Comparison of ENCODE assay signal across 9 cellular contexts in genomic region chr4:3041192-3042142, GRCh38. TPM values are rescaled to one million over a fixed set of nuclear protein-coding genes. Genes with fewer than 3 reads are reported as not detected.
DNase-seq lines count a peak whose midpoint lies in the region; ATAC-seq, FAIRE-seq and TF ChIP-seq lines count a peak whose summit lies in the region.
"Had no signal": no experiment of that assay in that cellular context is flagged by ENCODE, and none has a peak within 500 bp of the region (broad histone marks: within the 10 kb centered on the region; RNA-seq: fewer than 3 reads in every experiment).

No MANE protein-coding gene starts in this region.

- peak; percentile 38 to 44 for ATAC-seq in CD4-positive, CD25-positive, alpha-beta regulatory T cell (ENCODE audit: low read depth in 2 of 2)
- ATAC-seq in T-cell (replicated peaks in 1 of 4) = peak; percentile 51 to 75 (median 61)
- no peak for ATAC-seq in K562
- ATAC-seq in stimulated activated memory B cell treated with anti-CD40 and anti-IgM and Interleukin-4, amounts not matched to agents 10 μg/mL and 1 μg/mL and 100 μg/mL, for 72 hours = peak; percentile 70
- ATAC-seq in HG02588 (IDR thresholded peaks at IDR 0.05; ENCODE audit: unreplicated experiment) = no peak

- H3K4ac ChIP-seq in H9 (ENCODE audit: low read depth, low read length) = no peak overlapping the region

- whole genome bisulfite sequencing in H9 (ENCODE audit: extremely low coverage, insufficient read length, low lambda C conversion rate) = no CpG with 5 or more reads among the region's 57 CpGs
- WGBS in K562 (ENCODE audit: insufficient coverage, low coverage, missing lambda C conversion rate) = 19% methylated on average over 57 of the region's 57 CpGs

- H2BK120ac ChIP-seq in H9 (ENCODE audit: low read depth, low read length, poor library complexity, severe bottlenecking) = no peak overlapping the region

- no peak overlapping the region for H4K8ac ChIP-seq in H9 (replicated peaks; ENCODE audit: insufficient read length, low read depth, low read length)

- H3T11ph ChIP-seq in H9 (ENCODE audit: low read length) = no peak overlapping the region

- no peak overlapping the region for H2AK5ac ChIP-seq in H9 (ENCODE audit: insufficient read length, low read length)

- H3K56ac ChIP-seq in H9 (ENCODE audit: insufficient read length, low read depth, low read length) = no peak overlapping the region

- CTCF ChIA-PET in T-cell (lab: Charles Lee) (interaction anchor here in 1 of 2 donors (0.5 to 1.7 kb wide), 3 partner anchors 12 to 81 kb away, joined by 3 to 6 read pairs (median 4); no protein-coding TSS in a partner anchor), K562 (lab: Yijun Ruan, JAX; ENCODE audit: low intra/inter-chr PET ratio) (no interaction called here)

- POLR2A ChIA-PET in T-cell (lab: Charles Lee) (no interaction called here), K562 (lab: Yijun Ruan, JAX) (interaction anchor here (0.7 kb wide), 2 partner anchors 49 to 219 kb away, joined by 3 to 5 read pairs; no protein-coding TSS in a partner anchor)

- peaks cover 58% of the 10 kb centered on the region for H3K4me1 ChIP-seq in CD4-positive, CD25-positive, alpha-beta regulatory T cell (ENCODE audit: control insufficient read depth, insufficient read depth, low read length, poor library complexity, severe bottlenecking)
- no peaks in the 10 kb centered on the region for H3K4me1 ChIP-seq in H9 (ENCODE audit: insufficient read depth, low read length)
- H3K4me1 ChIP-seq in K562 (replicated peaks in 1 of 2; ENCODE audit: control insufficient read depth in 2 of 2, insufficient read depth in 2 of 2, low read length in 2 of 2) = peaks cover 0 to 24% of the 10 kb centered on the region in 2 experiments; a peak in 4 of 5 replicates

- H3K27me3 Mint-ChIP-seq in CD4-positive, CD25-positive, alpha-beta regulatory T cell = peaks cover 28% of the 10 kb centered on the region
- H3K27me3 Mint-ChIP-seq in H9 (ENCODE audit: low read depth) (peaks cover 5% of the 10 kb centered on the region), T-cell (peaks cover 0 to 7% of the 10 kb centered on the region in 2 donors), osteocyte (ENCODE audit: unreplicated experiment) (peaks cover 27% of the 10 kb centered on the region)
- no peaks in the 10 kb centered on the region for H3K27me3 Mint-ChIP-seq in stimulated activated memory B cell treated with anti-CD40 and anti-IgM and Interleukin-4, amounts not matched to agents 10 μg/mL and 1 μg/mL and 100 μg/mL, for 72 hours

- H2BK15ac ChIP-seq in H9 (ENCODE audit: low read depth, low read length) = no peak overlapping the region

- TF ChIP-seq POLR2A in K562 (conservative IDR thresholded peaks at IDR 0.05) = no peak

- H3K9me3 Mint-ChIP-seq in CD4-positive, CD25-positive, alpha-beta regulatory T cell = peaks cover 0 to 6% (median 2%) of the 10 kb centered on the region in 7 donors
- H3K9me3 Mint-ChIP-seq in H9 = no peaks in the 10 kb centered on the region
- H3K9me3 Mint-ChIP-seq in T-cell = peaks cover 0 to 5% (median 0%) of the 10 kb centered on the region in 3 donors
- peaks cover 5% of the 10 kb centered on the region for H3K9me3 Mint-ChIP-seq in stimulated activated memory B cell treated with anti-CD40 and anti-IgM and Interleukin-4, amounts not matched to agents 10 μg/mL and 1 μg/mL and 100 μg/mL, for 72 hours
- no peaks in the 10 kb centered on the region for H3K9me3 Mint-ChIP-seq in osteocyte (ENCODE audit: unreplicated experiment)

- H3K4me3 Mint-ChIP-seq in CD4-positive, CD25-positive, alpha-beta regulatory T cell = peak overlapping the region; percentile 83 to 91 (median 86)
- H3K4me3 Mint-ChIP-seq in H9 = no peak overlapping the region
- peak overlapping the region; percentile 79 to 93 (median 81) for H3K4me3 Mint-ChIP-seq in T-cell
- peak overlapping the region; percentile 93 for H3K4me3 Mint-ChIP-seq in stimulated activated memory B cell treated with anti-CD40 and anti-IgM and Interleukin-4, amounts not matched to agents 10 μg/mL and 1 μg/mL and 100 μg/mL, for 72 hours
- no peak overlapping the region for H3K4me3 Mint-ChIP-seq in osteocyte (ENCODE audit: unreplicated experiment)

- H3K4me2 ChIP-seq in H9 (ENCODE audit: insufficient read depth, insufficient read length, low read length) (no peak overlapping the region), K562 (ENCODE audit: insufficient read depth, low read length) (no peak overlapping the region)

- peak in 2 of 3 donors; percentile 35 to 80 for DNase-seq in CD4-positive, CD25-positive, alpha-beta regulatory T cell
- DNase-seq in H9 (peak; percentile 55), T-cell (peak in 28 of 34 experiments; percentile 14 to 53 (median 28)), K562 (ENCODE audit: extremely low read depth in 1 of 4, low spot score in 3 of 4) (no peak), left kidney (ENCODE audit: low read depth, low spot score) (peak; percentile 78), osteocyte (ENCODE audit: extremely low spot score, unreplicated experiment) (no peak)

- no peak overlapping the region for H2BK12ac ChIP-seq in H9 (ENCODE audit: insufficient read length, low read depth, low read length)

- H3K36me3 ChIP-seq in CD4-positive, CD25-positive, alpha-beta regulatory T cell (ENCODE audit: control insufficient read depth, insufficient read depth, low read length) = no peaks in the 10 kb centered on the region
- H3K36me3 ChIP-seq in K562 (ENCODE audit: control insufficient read depth, insufficient read depth, low read length) = no peaks in the 10 kb centered on the region

- no peak overlapping the region for H3K18ac ChIP-seq in H9 (ENCODE audit: insufficient read length, low read depth, low read length)

- H4K91ac ChIP-seq in H9 (ENCODE audit: insufficient read length, low read depth, low read length) = no peak overlapping the region

- no peaks in the 10 kb centered on the region for H3K9me1 ChIP-seq in K562 (ENCODE audit: control insufficient read depth, insufficient read depth, low read length)

- no peaks in the 10 kb centered on the region for H3K23me2 ChIP-seq in H9 (ENCODE audit: insufficient read length, low read depth, low read length, poor library complexity, severe bottlenecking)

- H3K9me3 ChIP-seq in CD4-positive, CD25-positive, alpha-beta regulatory T cell (ENCODE audit: control insufficient read depth in 2 of 2, low read length in 2 of 2) = peaks cover 0 to 9% of the 10 kb centered on the region in 2 experiments
- H3K9me3 ChIP-seq in H9 (ENCODE audit: control insufficient read depth, low read depth, low read length) (no peaks in the 10 kb centered on the region), K562 (replicated peaks; ENCODE audit: control insufficient read depth, insufficient read depth, low read depth, low read length) (peaks cover 2% of the 10 kb centered on the region; the same call in 1 of the 2 replicates)

- TF ChIP-seq RAD21 in K562 (CRISPR knock-in tag; conservative IDR thresholded peaks at IDR 0.05 in 1 of 2, IDR thresholded peaks at IDR 0.05 in 1 of 2) = no peak

- peaks cover 15 to 68% (median 35%) of the 10 kb centered on the region in 4 donors for H3K4me1 Mint-ChIP-seq in CD4-positive, CD25-positive, alpha-beta regulatory T cell
- peaks cover 7 to 22% of the 10 kb centered on the region in 2 experiments for H3K4me1 Mint-ChIP-seq in H9
- H3K4me1 Mint-ChIP-seq in T-cell = peaks cover 56 to 65% (median 60%) of the 10 kb centered on the region in 3 donors
- H3K4me1 Mint-ChIP-seq in stimulated activated memory B cell treated with anti-CD40 and anti-IgM and Interleukin-4, amounts not matched to agents 10 μg/mL and 1 μg/mL and 100 μg/mL, for 72 hours = peaks cover 85% of the 10 kb centered on the region
- peaks cover 8% of the 10 kb centered on the region for H3K4me1 Mint-ChIP-seq in osteocyte (ENCODE audit: unreplicated experiment)

- H2BK20ac ChIP-seq in H9 (ENCODE audit: low read depth, low read length, poor library complexity, severe bottlenecking) = no peak overlapping the region

- no peak for FAIRE-seq in K562 (lab: Jason Lieb, UNC)

- intact Hi-C loops in K562 (cut with micrococcal nuclease) = loop anchor here (10.0 kb wide), 1 partner anchor 93 kb away; no protein-coding TSS in a partner anchor

- H3K27ac Mint-ChIP-seq in CD4-positive, CD25-positive, alpha-beta regulatory T cell = peak overlapping the region in 2 of 3 donors; percentile 81 to 95
- H3K27ac Mint-ChIP-seq in H9 (no peak overlapping the region), T-cell (peak overlapping the region; percentile 78 to 85), osteocyte (ENCODE audit: unreplicated experiment) (no peak overlapping the region)
- H3K27ac Mint-ChIP-seq in stimulated activated memory B cell treated with anti-CD40 and anti-IgM and Interleukin-4, amounts not matched to agents 10 μg/mL and 1 μg/mL and 100 μg/mL, for 72 hours = peak overlapping the region; percentile 100

- H2AFZ ChIP-seq in H9 (ENCODE audit: low read length) = no peak overlapping the region
- 0 out of 2 replicates have a peak overlapping the region, but pooled peaks have one; percentile 40 for H2AFZ ChIP-seq in K562 (ENCODE audit: low read depth, low read length)

- no peaks in the 10 kb centered on the region for H4K20me1 ChIP-seq in H9 (ENCODE audit: control insufficient read depth, insufficient read depth, insufficient read length)
- H4K20me1 ChIP-seq in K562 (replicated peaks; ENCODE audit: control insufficient read depth, insufficient read depth, low read length) = no peaks in the 10 kb centered on the region

- H3K4me3 ChIP-seq in CD4-positive, CD25-positive, alpha-beta regulatory T cell (ENCODE audit: low read depth, low read length) = peak overlapping the region; percentile 2
- no peak overlapping the region for H3K4me3 ChIP-seq in K562

- H3K23ac ChIP-seq in H9 (ENCODE audit: insufficient read length, low read depth, low read length) = no peak overlapping the region

- H3K14ac ChIP-seq in H9 (ENCODE audit: insufficient read depth, low read length) = no peak overlapping the region

- in situ Hi-C loops in K562 (cut with MboI) = no loop called here

- peaks cover 4% of the 10 kb centered on the region for H3K36me3 Mint-ChIP-seq in CD4-positive, CD25-positive, alpha-beta regulatory T cell
- H3K36me3 Mint-ChIP-seq in H9 (ENCODE audit: insufficient read depth in 1 of 3, low read depth in 3 of 3) = no peaks in the 10 kb centered on the region; a peak in 1 of 7 replicates
- H3K36me3 Mint-ChIP-seq in T-cell = peaks cover 4% of the 10 kb centered on the region
- H3K36me3 Mint-ChIP-seq in stimulated activated memory B cell treated with anti-CD40 and anti-IgM and Interleukin-4, amounts not matched to agents 10 μg/mL and 1 μg/mL and 100 μg/mL, for 72 hours = peaks cover 32% of the 10 kb centered on the region
- H3K36me3 Mint-ChIP-seq in osteocyte (ENCODE audit: unreplicated experiment) = no peaks in the 10 kb centered on the region

- no TSS peak for BruUV-seq in K562 (replicated peaks; lab: Mats Ljungman, UMichigan)

- H3K27ac ChIP-seq in CD4-positive, CD25-positive, alpha-beta regulatory T cell (ENCODE audit: insufficient read depth, low read length, poor library complexity, severe bottlenecking) = peak overlapping the region; percentile 55
- H3K27ac ChIP-seq in H9 (ENCODE audit: insufficient read length, low read depth, low read length) (no peak overlapping the region), K562 (ENCODE audit: extremely low read depth, low read depth, low read length) (no peak overlapping the region)

- no peak for TF ChIP-seq EP300 in K562 (IDR thresholded peaks at IDR 0.05; ENCODE audit: low read length)

- no peak overlapping the region for H3K9ac ChIP-seq in H9 (ENCODE audit: extremely low read depth, insufficient read length, low read length)
- peak overlapping the region in 1 of 2 experiments; percentile 14; a peak in 1 of 4 replicates for H3K9ac ChIP-seq in K562 (ENCODE audit: insufficient read depth in 1 of 2, low read depth in 2 of 2, low read length in 2 of 2)

- no peaks in the 10 kb centered on the region for H3K79me1 ChIP-seq in H9 (ENCODE audit: insufficient read depth, low read depth, low read length, poor library complexity, severe bottlenecking)

- no peak overlapping the region for H4K5ac ChIP-seq in H9 (ENCODE audit: insufficient read length, low read depth, low read length)

- no peak overlapping the region for H2BK5ac ChIP-seq in H9 (ENCODE audit: insufficient read length, low read length)

- no peaks in the 10 kb centered on the region for H3K79me2 ChIP-seq in H9 (ENCODE audit: insufficient read depth, low read length)
- no peaks in the 10 kb centered on the region for H3K79me2 ChIP-seq in K562 (ENCODE audit: control insufficient read depth, insufficient read depth, low read length)

- H3K27me3 ChIP-seq in CD4-positive, CD25-positive, alpha-beta regulatory T cell (ENCODE audit: control insufficient read depth, insufficient read depth, low read length) = no peaks in the 10 kb centered on the region
- H3K27me3 ChIP-seq in H9 (ENCODE audit: insufficient read depth, low read length) (no peaks in the 10 kb centered on the region), K562 (ENCODE audit: control insufficient read depth in 2 of 2, insufficient read depth in 2 of 2, low read length in 2 of 2) (peaks cover 34 to 59% of the 10 kb centered on the region in 2 experiments)

- TF ChIP-seq CTCF in H9 (conservative IDR thresholded peaks at IDR 0.05) (no peak), K562 (IDR thresholded peaks at IDR 0.05 in 2 of 3, conservative IDR thresholded peaks at IDR 0.05 in 1 of 3; ENCODE audit: insufficient read depth in 2 of 3, low read depth in 1 of 3, low read length in 3 of 3) (no peak), osteocyte (IDR thresholded peaks at IDR 0.05) (no peak)

RNA-seq across cellular contexts. Expression of gene HTT-AS, which starts 32.9 kb away (rescaled TPM):
- total RNA-seq in CD4-positive, CD25-positive, alpha-beta regulatory T cell = not detected
- polyA plus RNA-seq in CD4-positive, CD25-positive, alpha-beta regulatory T cell = not detected
- total RNA-seq in H9 (2021) (not detected in 2 replicates), T-cell (not detected), K562 (2014; rRNA removed) (not detected in 2 replicates), K562 (2014; rRNA removed; fragmentation: Illumina TruSeq; extraction: Trizol) (not detected in 2 replicates), K562 (2015; rRNA removed; fragmentation: Illumina TruSeq; extraction: Trizol) (not detected in 2 replicates), K562 (2021) (not detected in 2 replicates), osteocyte (not detected in 2 replicates)
- total RNA-seq in K562 (2011; cell fraction: chromatin; rRNA removed; ENCODE audit: low replicate concordance) = not detected in 2 replicates
- not detected in 2 replicates for total RNA-seq in K562 (2011; cell fraction: nucleolus; rRNA removed)
- total RNA-seq in K562 (2011; cell fraction: nucleoplasm; rRNA removed) = not detected in 2 replicates
- polyA plus RNA-seq in K562 (2011; rRNA removed) (not detected in 2 replicates), K562 (2014; fragmentation: Illumina TruSeq; extraction: Trizol) (not detected in 2 replicates), K562 (2014; fragmentation: Nextera tagmentation; extraction: Ambion mirVana) (not detected), K562 (2014; rRNA removed) (not detected in 2 replicates)
- not detected in 2 replicates for polyA plus RNA-seq in K562 (2011; cell fraction: cytosol; rRNA removed)
- polyA plus RNA-seq in K562 (2011; cell fraction: nucleus; rRNA removed) = not detected in 2 replicates
- not detected in 2 replicates for polyA plus RNA-seq in K562 (2012)
- not detected in 2 replicates for polyA minus RNA-seq in K562 (2011; rRNA and poly(A)+ RNA removed)
- polyA minus RNA-seq in K562 (2011; cell fraction: cytosol; rRNA and poly(A)+ RNA removed) = not detected in 2 replicates
- not detected in 2 replicates for polyA minus RNA-seq in K562 (2011; cell fraction: nucleus; rRNA and poly(A)+ RNA removed)
- total RNA-seq: pulmonary artery endothelial cell had no signal

RNA-seq across cellular contexts. Expression of gene HTT, which starts 33.0 kb away (rescaled TPM):
- total RNA-seq in CD4-positive, CD25-positive, alpha-beta regulatory T cell = 101 TPM
- polyA plus RNA-seq in CD4-positive, CD25-positive, alpha-beta regulatory T cell = 10 to 100 TPM in 1 of 4 donors, 1 to 10 TPM in 3; 4.8 to 16.0 (median 6.0) TPM
- total RNA-seq in H9 (2021) (60.9 and 64.4 TPM in 2 replicates), T-cell (10 to 100 TPM; 60.3 to 97.1 (median 71.4) TPM), K562 (2014; rRNA removed) (13.3 and 19.2 TPM in 2 replicates), K562 (2014; rRNA removed; fragmentation: Illumina TruSeq; extraction: Trizol) (14.7 and 16.3 TPM in 2 replicates), K562 (2015; rRNA removed; fragmentation: Illumina TruSeq; extraction: Trizol) (14.5 and 16.4 TPM in 2 replicates), K562 (2021) (26.6 and 31.6 TPM in 2 replicates), osteocyte (44.9 and 51.3 TPM in 2 replicates)
- total RNA-seq in K562 (2011; cell fraction: chromatin; rRNA removed; ENCODE audit: low replicate concordance) = 240 and 245 TPM in 2 replicates
- 97.7 and 97.9 TPM in 2 replicates for total RNA-seq in K562 (2011; cell fraction: nucleolus; rRNA removed)
- total RNA-seq in K562 (2011; cell fraction: nucleoplasm; rRNA removed) = 129 and 141 TPM in 2 replicates
- polyA plus RNA-seq in K562 (2011; rRNA removed) (14.7 and 15.3 TPM in 2 replicates), K562 (2014; fragmentation: Illumina TruSeq; extraction: Trizol) (22.2 and 23.3 TPM in 2 replicates), K562 (2014; fragmentation: Nextera tagmentation; extraction: Ambion mirVana) (under 1 TPM; 0.66 to 0.97 TPM), K562 (2014; rRNA removed) (12.6 and 19.9 TPM in 2 replicates)
- 11.4 and 13.4 TPM in 2 replicates for polyA plus RNA-seq in K562 (2011; cell fraction: cytosol; rRNA removed)
- polyA plus RNA-seq in K562 (2011; cell fraction: nucleus; rRNA removed) = 51.8 and 61.0 TPM in 2 replicates
- 14.0 and 15.4 TPM in 2 replicates for polyA plus RNA-seq in K562 (2012)
- polyA minus RNA-seq in K562 (2011; rRNA and poly(A)+ RNA removed) = 54.1 and 63.5 TPM in 2 replicates
- polyA minus RNA-seq in K562 (2011; cell fraction: cytosol; rRNA and poly(A)+ RNA removed) = 47.9 and 50.7 TPM in 2 replicates
- polyA minus RNA-seq in K562 (2011; cell fraction: nucleus; rRNA and poly(A)+ RNA removed) = 47.3 and 83.0 TPM in 2 replicates

Comparison
In these comparisons a context has a peak if more than half of its experiments do, and no peak if none do; other contexts are left out.
1. ATAC-seq: peak in CD4-positive, CD25-positive, alpha-beta regulatory T cell (2 of 2), T-cell (4 of 4) and stimulated activated memory B cell treated with anti-CD40 and anti-IgM and Interleukin-4, amounts not matched to agents 10 μg/mL and 1 μg/mL and 100 μg/mL, for 72 hours (single experiment); none in K562 (single experiment) and HG02588 (single experiment).
2. DNase-seq: peak in CD4-positive, CD25-positive, alpha-beta regulatory T cell (2 of 3), H9 (single experiment), T-cell (28 of 34) and left kidney (single experiment); none in K562 (0 of 4) and osteocyte (single experiment).
3. H3K27ac Mint-ChIP-seq: peak in CD4-positive, CD25-positive, alpha-beta regulatory T cell (2 of 3), T-cell (2 of 2) and stimulated activated memory B cell treated with anti-CD40 and anti-IgM and Interleukin-4, amounts not matched to agents 10 μg/mL and 1 μg/mL and 100 μg/mL, for 72 hours (single experiment); none in H9 (0 of 3) and osteocyte (single experiment).
4. H3K4me3 Mint-ChIP-seq: peak in CD4-positive, CD25-positive, alpha-beta regulatory T cell (4 of 4), T-cell (3 of 3) and stimulated activated memory B cell treated with anti-CD40 and anti-IgM and Interleukin-4, amounts not matched to agents 10 μg/mL and 1 μg/mL and 100 μg/mL, for 72 hours (single experiment); none in H9 (0 of 2) and osteocyte (single experiment).